Comparison of ENCODE assay signal across 8 cellular contexts in genomic region chr16:21158208-21159110, GRCh38. TPM values are rescaled to one million over a fixed set of nuclear protein-coding genes. Genes with fewer than 3 reads are reported as not detected.
DNase-seq lines count a peak whose midpoint lies in the region; ATAC-seq and TF ChIP-seq lines count a peak whose summit lies in the region.

LDAF1 (plus strand) TSS chr16:21158674; CDS start chr16:21161183, 2,509 bp downstream.

- ATAC-seq in GM18505 (IDR thresholded peaks at IDR 0.05; ENCODE audit: unreplicated experiment) (peak; percentile 80), HG03039 (IDR thresholded peaks at IDR 0.05; ENCODE audit: unreplicated experiment) (peak; percentile 78), left lobe of liver (peak; percentile 94)

- TF ChIP-seq CTCF in 22Rv1 (IDR thresholded peaks at IDR 0.05) (0 out of 2 replicates have a peak, but pooled peaks have one; percentile 12), coronary artery (IDR thresholded peaks at IDR 0.05) (no peak)

- peak within 1 kb of the TSS; percentile 90 for H3K4me3 ChIP-seq in coronary artery

- DNase-seq in NCI-H460 (ENCODE audit: extremely low read depth, low read depth), result peak; percentile 66
- DNase-seq in activated CD4-positive, alpha-beta T cell treated with anti-CD3 and anti-CD28 coated beads for 4 hours, result peak; percentile 69 to 72
- DNase-seq in coronary artery (ENCODE audit: low spot score), result peak; percentile 89
- DNase-seq in left lobe of liver (ENCODE audit: low spot score), result peak; percentile 69
- DNase-seq in stimulated activated CD4-positive, alpha-beta T cell treated with anti-CD3 and anti-CD28 coated beads, Interleukin-2, amount 100 ng/mL, for 24 hours, result peak; percentile 83 to 88

- TF ChIP-seq POLR2A in GM18505 (IDR thresholded peaks at IDR 0.05; ENCODE audit: borderline replicate concordance, extremely low read depth, insufficient read depth, insufficient read length), result peak; percentile 32

- H3K27ac ChIP-seq in 22Rv1 (peak within 1 kb of the TSS; percentile 73), coronary artery (peak within 1 kb of the TSS; percentile 79 to 94)

RNA-seq across cellular contexts. Expression of gene LDAF1, which starts in this region (rescaled TPM):
- total RNA-seq in NCI-H460 (2014; rRNA removed; shearing (Covaris generic)), result 16.5 and 22.0 TPM in 2 replicates
- polyA plus RNA-seq in NCI-H460 (2014; cell fraction: nucleus; rRNA removed), result 11.6 and 12.5 TPM in 2 replicates
- total RNA-seq in left lobe of liver, result 1.4 TPM

Comparison
In these comparisons a context has a peak if more than half of its experiments do, and no peak if none do; other contexts are left out.
1. Peak in every context shown above with its lines: DNase-seq, ATAC-seq, H3K4me3 ChIP-seq and H3K27ac ChIP-seq.